ENCODE assay signal across 1 cellular context in the genomic region with DNA sequence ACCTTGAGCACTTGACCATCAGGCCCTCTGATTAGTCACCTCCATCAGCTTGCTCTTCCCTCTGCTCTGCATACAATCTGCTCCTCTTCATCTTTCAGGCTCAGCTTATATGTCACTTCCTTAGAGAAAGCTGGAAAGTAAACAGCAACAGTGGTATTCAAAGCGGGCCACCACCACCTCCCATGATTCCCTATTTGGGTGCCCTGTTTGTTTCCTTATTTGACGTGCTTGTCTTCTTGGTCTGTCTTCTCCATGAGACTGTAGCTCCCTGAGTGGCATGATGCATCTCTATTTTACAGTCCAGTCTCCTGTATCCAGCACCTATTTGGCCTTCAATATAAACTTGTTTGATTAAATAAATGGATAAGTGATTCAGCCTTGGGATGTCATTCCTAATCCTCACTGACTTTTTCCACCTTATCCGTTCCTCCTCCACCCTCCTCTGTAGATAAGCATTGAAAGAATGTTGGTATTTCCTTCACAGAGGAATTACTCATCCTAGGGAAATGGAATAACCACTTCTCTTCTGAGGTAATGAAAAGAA.
A peak's percentile ranks its signal among the peaks of the same experiment; 100 is the strongest.
TF ChIP-seq lines count a peak whose summit lies in the region.

No MANE protein-coding gene starts in this region.

TF ChIP-seq in SK-N-SH, 30 proteins besides CTCF, POLR2A, EP300 and RAD21 (continued from another document):
- TF ChIP-seq MXI1 (IDR thresholded peaks at IDR 0.05; ENCODE audit: low read depth, low read length) (no peak), ZBTB33 (IDR thresholded peaks at IDR 0.05; ENCODE audit: borderline replicate concordance, low read depth) (no peak), EZH2phosphoT487 (IDR thresholded peaks at IDR 0.05; ENCODE audit: borderline replicate concordance, low read depth) (no peak), GATA2 (CRISPR knock-in tag; IDR thresholded peaks at IDR 0.05) (no peak), FOXM1 (IDR thresholded peaks at IDR 0.05; ENCODE audit: low read depth) (no peak), REST (IDR thresholded peaks at IDR 0.05; ENCODE audit: low read depth, low read length) (no peak), TEAD4 (IDR thresholded peaks at IDR 0.05; ENCODE audit: borderline replicate concordance, insufficient read depth) (peak; percentile 90), CHD2 (IDR thresholded peaks at IDR 0.05; ENCODE audit: low read length, partially characterized antibody) (no peak), POLR2AphosphoS5 (IDR thresholded peaks at IDR 0.05; ENCODE audit: low read depth, low read length) (peak; percentile 52; the same call in 1 of the 2 replicates), RFX5 (IDR thresholded peaks at IDR 0.05; ENCODE audit: low read length) (no peak), JUND (IDR thresholded peaks at IDR 0.05) (peak; percentile 78), RCOR1 (IDR thresholded peaks at IDR 0.05; ENCODE audit: low read length) (no peak), SMC3 (IDR thresholded peaks at IDR 0.05; ENCODE audit: low read depth, low read length) (no peak), USF1 (IDR thresholded peaks at IDR 0.05; ENCODE audit: borderline replicate concordance, low read depth) (no peak)
- TF ChIP-seq, protein P1, sequence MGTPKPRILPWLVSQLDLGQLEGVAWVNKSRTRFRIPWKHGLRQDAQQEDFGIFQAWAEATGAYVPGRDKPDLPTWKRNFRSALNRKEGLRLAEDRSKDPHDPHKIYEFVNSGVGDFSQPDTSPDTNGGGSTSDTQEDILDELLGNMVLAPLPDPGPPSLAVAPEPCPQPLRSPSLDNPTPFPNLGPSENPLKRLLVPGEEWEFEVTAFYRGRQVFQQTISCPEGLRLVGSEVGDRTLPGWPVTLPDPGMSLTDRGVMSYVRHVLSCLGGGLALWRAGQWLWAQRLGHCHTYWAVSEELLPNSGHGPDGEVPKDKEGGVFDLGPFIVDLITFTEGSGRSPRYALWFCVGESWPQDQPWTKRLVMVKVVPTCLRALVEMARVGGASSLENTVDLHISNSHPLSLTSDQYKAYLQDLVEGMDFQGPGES (IDR thresholded peaks at IDR 0.05; ENCODE audit: low read depth, low read length), result no peak
